ENCODE assay signal across 9 cellular contexts in the genomic region with DNA sequence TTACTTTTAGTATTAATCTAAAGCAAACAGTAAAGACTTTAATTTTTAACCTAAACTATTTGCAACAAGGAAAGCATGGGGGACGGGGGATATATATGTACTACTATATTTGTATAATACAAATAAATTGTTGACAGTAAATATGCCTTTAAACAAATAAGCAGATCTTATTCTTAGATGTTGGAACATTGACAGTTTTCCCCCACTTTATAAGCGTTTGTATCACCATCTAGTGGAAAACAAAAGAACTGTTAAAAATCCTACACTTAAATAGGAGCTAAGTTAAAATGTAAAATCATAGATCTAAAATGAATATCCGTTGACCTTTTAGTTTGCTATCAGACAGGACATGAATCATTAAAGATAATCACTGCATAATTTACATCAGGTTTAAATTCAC.
DNase-seq lines count a peak whose midpoint lies in the region; ATAC-seq and TF ChIP-seq lines count a peak whose summit lies in the region.
"Had no signal": no experiment of that assay in that cellular context is flagged by ENCODE, and none has a peak within 500 bp of the region (broad histone marks: within the 10 kb centered on the region; RNA-seq: fewer than 3 reads in every experiment).

No MANE protein-coding gene starts in this region.

- H3K9me3 Mint-ChIP-seq in stimulated activated memory B cell treated with anti-CD40 and anti-IgM and Interleukin-4, amounts not matched to agents 10 μg/mL and 1 μg/mL and 100 μg/mL, for 72 hours: no peaks in the 10 kb centered on the region
- H3K9me3 Mint-ChIP-seq: activated B cell treated with CpG ODN at 0.5 μM for 24 hours had no signal

- H3K27me3 Mint-ChIP-seq in stimulated activated memory B cell treated with anti-CD40 and anti-IgM and Interleukin-4, amounts not matched to agents 10 μg/mL and 1 μg/mL and 100 μg/mL, for 72 hours: no peaks in the 10 kb centered on the region
- H3K27me3 Mint-ChIP-seq: activated B cell treated with CpG ODN at 0.5 μM for 24 hours had no signal

- H3K4me3 ChIP-seq in cardiac fibroblast (replicated peaks in 1 of 2; ENCODE audit: low read depth in 2 of 2, low read length in 2 of 2): no peak overlapping the region

- no peak overlapping the region for H3K4me3 Mint-ChIP-seq in stimulated activated memory B cell treated with anti-CD40 and anti-IgM and Interleukin-4, amounts not matched to agents 10 μg/mL and 1 μg/mL and 100 μg/mL, for 72 hours
- H3K4me3 Mint-ChIP-seq: activated B cell treated with CpG ODN at 0.5 μM for 24 hours had no signal

- DNase-seq in DMS 273 (lab: John Stamatoyannopoulos, UW; ENCODE audit: unreplicated experiment): peak; percentile 46
- no peak for DNase-seq in DMS 273 treated with DMSO at 0.1 percent for 48 hours (lab: John Stamatoyannopoulos, UW)
- DNase-seq in NAMALWA (ENCODE audit: low spot score): peak; percentile 52
- peak; percentile 74 for DNase-seq in cardiac fibroblast (ENCODE audit: low read depth in 2 of 2)
- peak; percentile 8 for DNase-seq in midbrain (lab: John Stamatoyannopoulos, UW)
- no peak for DNase-seq in ecto neural progenitor cell (ENCODE audit: low spot score)
- DNase-seq: activated B cell treated with CpG ODN at 0.5 μM for 24 hours had no signal

- H3K36me3 Mint-ChIP-seq in stimulated activated memory B cell treated with anti-CD40 and anti-IgM and Interleukin-4, amounts not matched to agents 10 μg/mL and 1 μg/mL and 100 μg/mL, for 72 hours: peaks cover 10% of the 10 kb centered on the region

- H3K4me1 Mint-ChIP-seq in stimulated activated memory B cell treated with anti-CD40 and anti-IgM and Interleukin-4, amounts not matched to agents 10 μg/mL and 1 μg/mL and 100 μg/mL, for 72 hours: peaks cover 23% of the 10 kb centered on the region

- no peak for ATAC-seq in stimulated activated memory B cell treated with anti-CD40 and anti-IgM and Interleukin-4, amounts not matched to agents 10 μg/mL and 1 μg/mL and 100 μg/mL, for 72 hours
- ATAC-seq in HG02973 (IDR thresholded peaks at IDR 0.05; ENCODE audit: unreplicated experiment): no peak

- no peak overlapping the region for H3K27ac Mint-ChIP-seq in stimulated activated memory B cell treated with anti-CD40 and anti-IgM and Interleukin-4, amounts not matched to agents 10 μg/mL and 1 μg/mL and 100 μg/mL, for 72 hours
- H3K27ac Mint-ChIP-seq: activated B cell treated with CpG ODN at 0.5 μM for 24 hours had no signal

- TF ChIP-seq CTCF in cardiac fibroblast (IDR thresholded peaks at IDR 0.05; ENCODE audit: low read depth, low read length): peak; percentile 38

Comparison
In these comparisons a context has a peak if more than half of its experiments do, and no peak if none do; other contexts are left out.
1. DNase-seq: peak in DMS 273 (single experiment), NAMALWA (single experiment), cardiac fibroblast (2 of 2) and midbrain (single experiment); none in DMS 273 treated with DMSO at 0.1 percent for 48 hours (single experiment) and ecto neural progenitor cell (single experiment).